17 cellular contexts compared by ENCODE assay signal in genomic region chr2:200288670-200289429, GRCh38. TPM values are rescaled to one million over a fixed set of nuclear protein-coding genes. Genes with fewer than 3 reads are reported as not detected.
DNase-seq lines count a peak whose midpoint lies in the region; ATAC-seq, FAIRE-seq and TF ChIP-seq lines count a peak whose summit lies in the region.
"Had no signal": no experiment of that assay in that cellular context is flagged by ENCODE, and none has a peak within 500 bp of the region (broad histone marks: within the 10 kb centered on the region; RNA-seq: fewer than 3 reads in every experiment).

No MANE protein-coding gene starts in this region.

- H4K5ac ChIP-seq in H1 (ENCODE audit: insufficient read length, low read depth, low read length), result no peak overlapping the region

- H2BK15ac ChIP-seq in H1 (ENCODE audit: low read length), result no peak overlapping the region

- no peak overlapping the region for H3K14ac ChIP-seq in H1 (ENCODE audit: insufficient read length)

- H3K56ac ChIP-seq in H1 (replicated peaks; ENCODE audit: insufficient read length, low read depth, low read length), result no peak overlapping the region

- no peak for TF ChIP-seq EP300 in H1 (IDR thresholded peaks at IDR 0.05; ENCODE audit: borderline replicate concordance in 1 of 2, low read depth in 2 of 2, low read length in 2 of 2)

- TF ChIP-seq POLR2A in H1 (IDR thresholded peaks at IDR 0.05; ENCODE audit: control extremely low read depth in 1 of 2, low read depth in 2 of 2, low read length in 2 of 2) (no peak), right lobe of liver (IDR thresholded peaks at IDR 0.05) (no peak)

- intact Hi-C loops in right lobe of liver (cut with DNase I), result no loop called here
- intact Hi-C loops in CD4-positive, alpha-beta memory T cell (cut with micrococcal nuclease), result no loop called here

- H3K27me3 ChIP-seq in H1 (replicated peaks in 1 of 4; ENCODE audit: control insufficient read depth in 3 of 4, extremely low read depth in 1 of 4, insufficient read depth in 3 of 4, low read length in 3 of 4) (no peaks in the 10 kb centered on the region), right lobe of liver (no peaks in the 10 kb centered on the region)
- no peaks in the 10 kb centered on the region for H3K27me3 ChIP-seq in CD4-positive, alpha-beta memory T cell (ENCODE audit: insufficient read depth, low read length)
- H3K27me3 ChIP-seq: Peyer's patch had no signal

- no peak overlapping the region for H2BK120ac ChIP-seq in H1 (replicated peaks; ENCODE audit: low read depth, low read length)

- no peaks in the 10 kb centered on the region for H3K4me1 Mint-ChIP-seq in CD4-positive, alpha-beta memory T cell
- H3K4me1 Mint-ChIP-seq: stimulated activated naive CD8-positive, alpha-beta T cell treated with anti-CD3 and anti-CD28 coated beads, Interleukin-15, amount 100 ng/mL, for 72 hours had no signal

- H3K79me1 ChIP-seq in H1 (ENCODE audit: low read depth, low read length), result no peaks in the 10 kb centered on the region

- no peaks in the 10 kb centered on the region for H3K79me2 ChIP-seq in H1 (ENCODE audit: control insufficient read depth in 1 of 2, insufficient read depth in 2 of 2, low read length in 2 of 2)

- H4K20me1 ChIP-seq in H1 (replicated peaks in 1 of 2; ENCODE audit: control insufficient read depth in 1 of 2, insufficient read depth in 2 of 2, low read length in 2 of 2), result no peaks in the 10 kb centered on the region

- H3K9me3 ChIP-seq in H1 (ENCODE audit: insufficient read depth in 2 of 2, low read depth in 1 of 2, low read length in 1 of 2), result no peaks in the 10 kb centered on the region
- no peaks in the 10 kb centered on the region for H3K9me3 ChIP-seq in right lobe of liver
- H3K9me3 ChIP-seq in CD4-positive, alpha-beta memory T cell (ENCODE audit: control insufficient read depth in 1 of 2, low read length in 2 of 2), result no peaks in the 10 kb centered on the region
- H3K9me3 ChIP-seq: left ventricle myocardium inferior, Peyer's patch had no signal

- no peak for TF ChIP-seq CTCF in AG10803 (conservative IDR thresholded peaks at IDR 0.05; ENCODE audit: low read length)
- no peak for TF ChIP-seq CTCF in H1 (IDR thresholded peaks at IDR 0.05; ENCODE audit: control extremely low read depth in 1 of 3, insufficient read depth in 1 of 3, low read depth in 1 of 3, low read length in 3 of 3)
- no peak for TF ChIP-seq CTCF in right lobe of liver (IDR thresholded peaks at IDR 0.05)

- H3K36me3 Mint-ChIP-seq in CD4-positive, alpha-beta memory T cell, result no peaks in the 10 kb centered on the region

- H3K36me3 ChIP-seq in H1 (ENCODE audit: control insufficient read depth in 2 of 4, insufficient read depth in 4 of 4, low read length in 3 of 4) (no peaks in the 10 kb centered on the region), right lobe of liver (no peaks in the 10 kb centered on the region)
- no peaks in the 10 kb centered on the region for H3K36me3 ChIP-seq in CD4-positive, alpha-beta memory T cell (ENCODE audit: insufficient read depth, low read length)
- H3K36me3 ChIP-seq: left ventricle myocardium inferior, Peyer's patch had no signal

- no peaks in the 10 kb centered on the region for H3K23me2 ChIP-seq in H1 (ENCODE audit: low read depth, low read length)

- no peak overlapping the region for H2AFZ ChIP-seq in H1 (ENCODE audit: low read length)

- H2BK20ac ChIP-seq in H1 (ENCODE audit: low read length), result no peak overlapping the region

- H2BK12ac ChIP-seq in H1 (ENCODE audit: low read depth, low read length), result no peak overlapping the region

- H4K8ac ChIP-seq in H1 (ENCODE audit: extremely low read depth, insufficient read depth, low read length), result no peak overlapping the region

- H4K91ac ChIP-seq in H1 (replicated peaks; ENCODE audit: insufficient read length, low read length), result peak overlapping the region; percentile 15

- no peak overlapping the region for H3K4me2 ChIP-seq in H1 (ENCODE audit: insufficient read depth in 1 of 2, low read depth in 2 of 2, low read length in 2 of 2)

- H3K9ac ChIP-seq in H1 (replicated peaks in 1 of 4; ENCODE audit: extremely low read depth in 1 of 4, low read depth in 3 of 4, low read length in 3 of 4), result no peak overlapping the region

- H3K4ac ChIP-seq in H1 (replicated peaks; ENCODE audit: insufficient read length, low read depth, low read length), result no peak overlapping the region

- peak; percentile 96 to 100 (median 98) for ATAC-seq in right lobe of liver
- no peak for ATAC-seq in GM21423 (IDR thresholded peaks at IDR 0.05; ENCODE audit: unreplicated experiment)
- ATAC-seq: activated CD8-positive, alpha-beta T cell treated with anti-CD3 and anti-CD28 coated beads for 36 hours; stimulated activated naive CD8-positive, alpha-beta T cell treated with anti-CD3 and anti-CD28 coated beads, Interleukin-15, amount 100 ng/mL, for 72 hours had no signal

- 92% methylated on average over 5 of the region's 5 CpGs; no CpG with 5 or more reads in 1 of the 2 experiments for WGBS in H1 (ENCODE audit: extremely low coverage in 1 of 2, insufficient coverage in 1 of 2, insufficient read length in 1 of 2, insufficient replicate concordance in 2 of 2, low coverage in 1 of 2, low lambda C conversion rate in 2 of 2, missing lambda C conversion rate in 1 of 2), 2 experiments
- WGBS in right lobe of liver (ENCODE audit: insufficient coverage, low coverage, low lambda C conversion rate, missing lambda C conversion rate), result 50% methylated on average over 5 of the region's 5 CpGs

- POLR2A ChIA-PET in H1 (lab: Charles Lee; ENCODE audit: partially characterized antibody), result no interaction called here
- POLR2A ChIA-PET in CD4-positive, alpha-beta memory T cell (lab: Charles Lee; ENCODE audit: partially characterized antibody), result no interaction called here

- FAIRE-seq in H1 (lab: Jason Lieb, UNC), result no peak
- FAIRE-seq: endothelial cell of umbilical vein, urothelium cell line had no signal

- no peak overlapping the region for H3K23ac ChIP-seq in H1 (ENCODE audit: insufficient read length)

- CTCF ChIA-PET in H1 (lab: Charles Lee; ENCODE audit: partially characterized antibody), result interaction anchor here (1.2 kb wide), 1 partner anchor 303 kb away, joined by 3 read pairs; no protein-coding TSS in a partner anchor
- CTCF ChIA-PET in CD4-positive, alpha-beta memory T cell (lab: Charles Lee; ENCODE audit: partially characterized antibody), result interaction anchor here (0.9 kb wide), 1 partner anchor 179 kb away, joined by 3 read pairs; no protein-coding TSS in a partner anchor

- H2BK5ac ChIP-seq in H1 (ENCODE audit: low read depth, low read length), result no peak overlapping the region

- H3K4me3 Mint-ChIP-seq in CD4-positive, alpha-beta memory T cell, result no peak overlapping the region
- H3K4me3 Mint-ChIP-seq: activated CD8-positive, alpha-beta T cell treated with anti-CD3 and anti-CD28 coated beads for 36 hours; stimulated activated naive CD8-positive, alpha-beta T cell treated with anti-CD3 and anti-CD28 coated beads, Interleukin-15, amount 100 ng/mL, for 72 hours had no signal

- no peak overlapping the region for H3K27ac ChIP-seq in H1 (ENCODE audit: low read depth, low read length)
- H3K27ac ChIP-seq in right lobe of liver, result peak overlapping the region in 1 of 3 donors; percentile 26
- no peak overlapping the region for H3K27ac ChIP-seq in CD4-positive, alpha-beta memory T cell (ENCODE audit: low read depth, low read length)
- H3K27ac ChIP-seq: left ventricle myocardium inferior, Peyer's patch had no signal

- no peak overlapping the region for H3K27ac Mint-ChIP-seq in CD4-positive, alpha-beta memory T cell
- H3K27ac Mint-ChIP-seq: activated CD8-positive, alpha-beta T cell treated with anti-CD3 and anti-CD28 coated beads for 36 hours; stimulated activated naive CD8-positive, alpha-beta T cell treated with anti-CD3 and anti-CD28 coated beads, Interleukin-15, amount 100 ng/mL, for 72 hours had no signal

- TF ChIP-seq RAD21 in H1 (IDR thresholded peaks at IDR 0.05 in 1 of 2, conservative IDR thresholded peaks at IDR 0.05 in 1 of 2; ENCODE audit: low read depth in 2 of 2, low read length in 2 of 2), result no peak

- H3K4me1 ChIP-seq in H1 (replicated peaks in 1 of 4; ENCODE audit: control insufficient read depth in 3 of 4, insufficient read depth in 4 of 4, low read length in 3 of 4) (0 out of 7 replicates have a peak, but pooled peaks cover 0 to 3% (median 0%) of the 10 kb centered on the region in 4 experiments), right lobe of liver (peaks cover 0 to 10% (median 0%) of the 10 kb centered on the region in 4 donors)
- no peaks in the 10 kb centered on the region for H3K4me1 ChIP-seq in CD4-positive, alpha-beta memory T cell (ENCODE audit: insufficient read depth, low read length)
- H3K4me1 ChIP-seq: left ventricle myocardium inferior, Peyer's patch had no signal

- H3K18ac ChIP-seq in H1 (ENCODE audit: extremely low read depth, low read length), result no peak overlapping the region

- peaks cover 0 to 5% (median 0%) of the 10 kb centered on the region in 8 donors for H3K9me3 Mint-ChIP-seq in CD4-positive, alpha-beta memory T cell
- H3K9me3 Mint-ChIP-seq: stimulated activated naive CD8-positive, alpha-beta T cell treated with anti-CD3 and anti-CD28 coated beads, Interleukin-15, amount 100 ng/mL, for 72 hours had no signal

- no peak overlapping the region for H2AK5ac ChIP-seq in H1 (ENCODE audit: low read depth, low read length)

- H3K27me3 Mint-ChIP-seq in CD4-positive, alpha-beta memory T cell, result peaks cover 7 to 8% of the 10 kb centered on the region in 2 donors

- DNase-seq in AG10803 (ENCODE audit: low read depth) (peak; percentile 95), LHCN-M2 (ENCODE audit: low read depth) (peak; percentile 31), H1 (ENCODE audit: low read depth in 1 of 2, low spot score in 2 of 2) (no peak), right lobe of liver (peak; percentile 43 to 82 (median 77)), cortex of kidney (lab: John Stamatoyannopoulos, UW) (no peak), anterior cingulate cortex (lab: John Stamatoyannopoulos, UW) (no peak)
- no peak for DNase-seq in CD4-positive, alpha-beta memory T cell
- DNase-seq: AML-193; left ventricle myocardium inferior; NCI-H187 treated with DMSO at 0.1 percent for 48 hours; NCI-H526 treated with DMSO at 0.1 percent for 48 hours; Peyer's patch; stimulated activated naive CD8-positive, alpha-beta T cell treated with anti-CD3 and anti-CD28 coated beads, Interleukin-15, amount 100 ng/mL, for 72 hours had no signal

- H3K4me3 ChIP-seq in AG10803 (ENCODE audit: low read length) (no peak overlapping the region), H1 (ENCODE audit: extremely low read depth in 1 of 4, insufficient read depth in 2 of 4, low read depth in 3 of 4, low read length in 4 of 4) (no peak overlapping the region), right lobe of liver (no peak overlapping the region)
- H3K4me3 ChIP-seq in CD4-positive, alpha-beta memory T cell (ENCODE audit: low read length in 2 of 2), result no peak overlapping the region
- H3K4me3 ChIP-seq: left ventricle myocardium inferior, Peyer's patch had no signal

RNA-seq across cellular contexts. Expression of gene SPATS2L, which starts 17.6 kb away (rescaled TPM):
- total RNA-seq in LHCN-M2 (2014; rRNA removed) (236 and 275 TPM in 2 replicates), right lobe of liver (100 to 1,000 TPM in 1 of 6 experiments, 10 to 100 TPM in 5; 60.7 to 109 (median 72.9) TPM)
- polyA plus RNA-seq in LHCN-M2 (2012), result 163 TPM
- 177 and 189 TPM in 2 replicates for total RNA-seq in H1 (2021; fragmentation: NEBNext Ultra II Directional; extraction: Animal tissue kit (Norgen Biotek cat#: 25700))
- polyA plus RNA-seq in H1 (2011; rRNA removed), result 55.3 and 67.3 TPM in 2 replicates
- polyA plus RNA-seq in H1 (2011; cell fraction: cytosol; rRNA removed), result 93.6 TPM
- polyA plus RNA-seq in H1 (2011; cell fraction: nucleus; rRNA removed), result 196 TPM
- polyA plus RNA-seq in H1 (2012, experiment 1 of 2), result 106 to 126 TPM (median 119 TPM) in 4 replicates
- polyA plus RNA-seq in H1 (2012, experiment 2 of 2), result 30.9 TPM
- polyA plus RNA-seq in H1 (2013, experiment 1 of 2), result 376 TPM
- 381 TPM for polyA plus RNA-seq in H1 (2013, experiment 2 of 2)
- 116 and 136 TPM in 2 replicates for polyA minus RNA-seq in H1 (2011; rRNA and poly(A)+ RNA removed)
- polyA minus RNA-seq in H1 (2011; cell fraction: cytosol; rRNA and poly(A)+ RNA removed), result 78.2 TPM
- 202 TPM for polyA minus RNA-seq in H1 (2011; cell fraction: nucleus; rRNA and poly(A)+ RNA removed)
- total RNA-seq in CD4-positive, alpha-beta memory T cell, result 1 to 10 TPM; 5.9 to 6.6 TPM
- 1 to 10 TPM; 5.2 to 6.1 TPM for polyA plus RNA-seq in CD4-positive, alpha-beta memory T cell

Comparison
In these comparisons a context has a peak if more than half of its experiments do, and no peak if none do; other contexts are left out.
1. DNase-seq: peak in AG10803 (single experiment), LHCN-M2 (single experiment) and right lobe of liver (3 of 3); none in H1 (0 of 2), CD4-positive, alpha-beta memory T cell (0 of 5), cortex of kidney (single experiment) and anterior cingulate cortex (0 of 58).
2. RNA of gene SPATS2L, which starts 17.6 kb away (total RNA-seq): 236 to 275 TPM in LHCN-M2, 177 to 189 TPM in H1 and 60.7 to 109 TPM in right lobe of liver; 5.9 to 6.6 TPM in CD4-positive, alpha-beta memory T cell; every median in the first group is over 4 times any median in the second.